12 cellular contexts compared by ENCODE assay signal in the genomic region with DNA sequence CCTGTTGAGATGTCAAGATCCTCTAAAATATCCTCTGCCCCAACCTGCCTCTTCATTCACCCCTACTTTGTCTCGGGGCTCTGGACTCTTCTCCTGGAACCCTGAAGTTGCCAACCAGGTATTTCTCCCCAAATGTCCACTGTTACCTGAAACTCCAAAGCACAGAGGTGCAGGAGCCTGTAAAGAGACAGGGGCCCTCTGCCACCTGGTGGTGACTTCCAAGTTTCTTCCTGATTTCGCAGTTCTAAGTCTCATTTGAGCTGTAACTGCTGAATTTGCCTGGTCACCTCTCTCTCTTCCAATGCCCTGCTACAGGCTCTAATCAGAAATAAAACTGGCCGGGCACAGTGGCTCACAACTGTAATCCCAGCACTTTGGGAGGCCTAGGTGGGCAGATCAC.
DNase-seq lines count a peak whose midpoint lies in the region; ATAC-seq and TF ChIP-seq lines count a peak whose summit lies in the region.
"Had no signal": no experiment of that assay in that cellular context is flagged by ENCODE, and none has a peak within 500 bp of the region (broad histone marks: within the 10 kb centered on the region; RNA-seq: fewer than 3 reads in every experiment).

No MANE protein-coding gene starts in this region.

- no peak overlapping the region for H3K27ac ChIP-seq in cardiac muscle cell
- H3K27ac ChIP-seq in Panc1 (ENCODE audit: low read length), result no peak overlapping the region
- H3K27ac ChIP-seq: coronary artery had no signal

- POLR2A ChIA-PET in Panc1 (lab: Charles Lee), result no interaction called here

- H3K4me1 ChIP-seq in cardiac muscle cell (ENCODE audit: low read depth) (no peaks in the 10 kb centered on the region), Panc1 (ENCODE audit: control insufficient read depth, insufficient read depth, low read length) (no peaks in the 10 kb centered on the region)

- H3K9me3 ChIP-seq in cardiac muscle cell (ENCODE audit: low read depth) (no peaks in the 10 kb centered on the region), Panc1 (ENCODE audit: control insufficient read depth, insufficient read depth, low read depth, low read length) (no peaks in the 10 kb centered on the region)
- H3K9me3 ChIP-seq: MG63 had no signal

- H3K4me3 ChIP-seq in cardiac muscle cell, result no peak overlapping the region
- no peak overlapping the region for H3K4me3 ChIP-seq in Panc1 (ENCODE audit: low read depth in 2 of 2, low read length in 2 of 2)
- H3K4me3 ChIP-seq: coronary artery, MG63 had no signal

- no peaks in the 10 kb centered on the region for H3K9me3 Mint-ChIP-seq in activated naive CD4-positive, alpha-beta T cell treated with anti-CD3 and anti-CD28 coated beads, Interleukin-2, amount 50 U/mL, for 72 hours

- no peak overlapping the region for H3K27ac Mint-ChIP-seq in activated naive CD4-positive, alpha-beta T cell treated with anti-CD3 and anti-CD28 coated beads, Interleukin-2, amount 50 U/mL, for 72 hours
- H3K27ac Mint-ChIP-seq: CD4-positive, CD25-positive, alpha-beta regulatory T cell had no signal

- no peaks in the 10 kb centered on the region for H3K36me3 ChIP-seq in cardiac muscle cell
- H3K36me3 ChIP-seq in Panc1 (ENCODE audit: control insufficient read depth, insufficient read depth, low read length), result no peaks in the 10 kb centered on the region
- H3K36me3 ChIP-seq: MG63 had no signal

- CTCF ChIA-PET in Panc1 (lab: Charles Lee), result interaction anchor here (1.3 kb wide), 1 partner anchor 57 kb away, joined by 6 read pairs; no protein-coding TSS in a partner anchor

- intact Hi-C loops in Right ventricle myocardium superior (cut with DNase I), result no loop called here
- intact Hi-C loops in Panc1 (cut with micrococcal nuclease; ENCODE audit: unreplicated experiment), result no loop called here

- ATAC-seq in Right ventricle myocardium superior (ENCODE audit: poor library complexity), result no peak
- peak; percentile 48; the same call in 1 of the 2 replicates for ATAC-seq in Panc1
- no peak for ATAC-seq in activated naive CD4-positive, alpha-beta T cell treated with anti-CD3 and anti-CD28 coated beads, Interleukin-2, amount 50 U/mL, for 72 hours
- no peak for ATAC-seq in HG02759 (IDR thresholded peaks at IDR 0.05; ENCODE audit: unreplicated experiment)

- DNase-seq in cardiac muscle cell (ENCODE audit: low read depth in 1 of 2, low spot score in 1 of 2) (peak in 1 of 2 donors; percentile 12), Right ventricle myocardium superior (no peak), Panc1 (ENCODE audit: low read depth, low spot score) (no peak), iPS-NIHi11 (ENCODE audit: low spot score) (peak; percentile 67), DMS79 (lab: John Stamatoyannopoulos, UW) (no peak)
- DNase-seq in activated naive CD4-positive, alpha-beta T cell treated with anti-CD3 and anti-CD28 coated beads, Interleukin-2, amount 50 U/mL, for 72 hours (ENCODE audit: low spot score in 2 of 2), result no peak
- DNase-seq in activated naive CD4-positive, alpha-beta T cell treated with Interleukin-2 at 50 U/mL for 16 hours, result no peak
- DNase-seq: CD4-positive, CD25-positive, alpha-beta regulatory T cell; MG63; SHP77 treated with DMSO at 0.1 percent for 48 hours had no signal

- TF ChIP-seq CTCF in cardiac muscle cell (IDR thresholded peaks at IDR 0.05; ENCODE audit: low read depth, low read length), result peak; percentile 24
- TF ChIP-seq CTCF in Panc1 (IDR thresholded peaks at IDR 0.05), result peak; percentile 60

- no TSS peak for BruUV-seq in Panc1 (replicated peaks; lab: Mats Ljungman, UMichigan)

- H3K27me3 ChIP-seq in cardiac muscle cell (no peaks in the 10 kb centered on the region), Panc1 (ENCODE audit: control insufficient read depth, insufficient read depth, low read length) (no peaks in the 10 kb centered on the region)
- H3K27me3 ChIP-seq: MG63 had no signal

- no peaks in the 10 kb centered on the region for H3K36me3 Mint-ChIP-seq in activated naive CD4-positive, alpha-beta T cell treated with anti-CD3 and anti-CD28 coated beads, Interleukin-2, amount 50 U/mL, for 72 hours
- H3K36me3 Mint-ChIP-seq: CD4-positive, CD25-positive, alpha-beta regulatory T cell had no signal

- in situ Hi-C loops in Panc1 (cut with HindIII; ENCODE audit: low pct_unique_long_range_greater_than_20kb, low sequenced_read_pairs), result no loop called here
